1 cellular context compared by ENCODE assay signal in genomic region chr16:56606688-56607618, GRCh38.
TF ChIP-seq lines count a peak whose summit lies in the region.

No MANE protein-coding gene starts in this region.

TF ChIP-seq in H1, 55 proteins besides CTCF, POLR2A, EP300 and RAD21:
- TF ChIP-seq RXRA (IDR thresholded peaks at IDR 0.05; ENCODE audit: insufficient read depth, low read depth, low read length) (no peak), ATF2 (IDR thresholded peaks at IDR 0.05; ENCODE audit: low read length) (no peak), RNF2 (IDR thresholded peaks at IDR 0.05; ENCODE audit: borderline replicate concordance, low read depth, low read length, missing control alignments, poor library complexity, severe bottlenecking) (no peak), RBBP5 (IDR thresholded peaks at IDR 0.05; ENCODE audit: borderline replicate concordance, low read depth, low read length) (no peak)
TF ChIP-seq in H1: peak in this region for 0.
